Comparison of ENCODE assay signal across 8 cellular contexts in the genomic region with DNA sequence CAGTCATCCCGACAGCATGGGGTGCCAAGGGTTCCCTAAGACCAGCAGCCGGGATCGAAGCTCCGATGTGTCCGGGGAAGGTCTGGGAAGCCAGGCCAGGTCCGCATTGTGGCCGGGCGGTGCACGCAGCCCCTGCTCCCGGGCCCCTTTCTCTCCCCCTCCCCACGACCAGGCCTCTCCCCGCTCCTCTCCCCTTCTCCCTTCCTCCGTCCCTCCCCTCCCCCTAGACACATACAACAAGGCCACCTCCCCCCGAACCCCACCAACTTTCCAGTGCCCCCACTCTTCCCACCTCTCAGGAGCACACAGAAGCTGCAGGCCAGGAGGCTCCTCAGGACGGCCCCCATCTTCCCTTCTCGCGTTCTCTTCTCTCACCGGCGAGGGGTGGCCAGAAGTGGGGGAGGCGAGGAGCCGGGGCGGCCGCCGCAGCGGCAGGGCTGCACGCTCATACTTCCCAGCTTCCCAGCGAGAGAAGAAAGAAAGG. TPM values are rescaled to one million over a fixed set of nuclear protein-coding genes. Genes with fewer than 3 reads are reported as not detected.
DNase-seq lines count a peak whose midpoint lies in the region; ATAC-seq, FAIRE-seq and TF ChIP-seq lines count a peak whose summit lies in the region.

No MANE protein-coding gene starts in this region.

- no peak for DNase-seq in stimulated activated naive CD8-positive, alpha-beta T cell treated with anti-CD3 and anti-CD28 coated beads, Interleukin-15, Interleukin-2, amounts not matched to agents 100 U/mL and 50 U/mL, for 24 hours
- DNase-seq in WTC11 (ENCODE audit: low spot score) (peak; percentile 53), head of caudate nucleus (peak in 23 of 42 donors; percentile 17 to 70 (median 35)), prostate gland (ENCODE audit: low spot score) (peak; percentile 26), GM12891 (ENCODE audit: insufficient read length, low spot score) (no peak)

- peaks cover 20% of the 10 kb centered on the region for H3K4me1 Mint-ChIP-seq in stimulated activated naive CD8-positive, alpha-beta T cell treated with anti-CD3 and anti-CD28 coated beads, Interleukin-15, Interleukin-2, amounts not matched to agents 100 ng/mL and 50 ng/mL, for 24 hours (ENCODE audit: low read depth)
- peaks cover 38% of the 10 kb centered on the region for H3K4me1 Mint-ChIP-seq in WTC11

- no peak overlapping the region for H3K27ac Mint-ChIP-seq in stimulated activated naive CD8-positive, alpha-beta T cell treated with anti-CD3 and anti-CD28 coated beads, Interleukin-15, Interleukin-2, amounts not matched to agents 100 ng/mL and 50 ng/mL, for 24 hours
- peak overlapping the region; percentile 42 for H3K27ac Mint-ChIP-seq in WTC11

- peaks cover 44% of the 10 kb centered on the region for H3K27me3 Mint-ChIP-seq in stimulated activated naive CD8-positive, alpha-beta T cell treated with anti-CD3 and anti-CD28 coated beads, Interleukin-15, Interleukin-2, amounts not matched to agents 100 ng/mL and 50 ng/mL, for 24 hours
- no peaks in the 10 kb centered on the region for H3K27me3 Mint-ChIP-seq in WTC11 (ENCODE audit: low read depth)

- H3K36me3 ChIP-seq in prostate gland = no peaks in the 10 kb centered on the region

- H3K27me3 ChIP-seq in prostate gland (replicated peaks; ENCODE audit: insufficient read depth) = no peaks in the 10 kb centered on the region

- H3K36me3 Mint-ChIP-seq in stimulated activated naive CD8-positive, alpha-beta T cell treated with anti-CD3 and anti-CD28 coated beads, Interleukin-15, Interleukin-2, amounts not matched to agents 100 ng/mL and 50 ng/mL, for 24 hours (ENCODE audit: low read depth) = no peaks in the 10 kb centered on the region
- H3K36me3 Mint-ChIP-seq in WTC11 = peaks cover 7% of the 10 kb centered on the region

- peak overlapping the region; percentile 82 for H3K4me3 Mint-ChIP-seq in stimulated activated naive CD8-positive, alpha-beta T cell treated with anti-CD3 and anti-CD28 coated beads, Interleukin-15, Interleukin-2, amounts not matched to agents 100 ng/mL and 50 ng/mL, for 24 hours
- peak overlapping the region; percentile 87 for H3K4me3 Mint-ChIP-seq in WTC11

- WGBS in prostate gland = under 1% methylated on average over 21 of the region's 27 CpGs

- no peaks in the 10 kb centered on the region for H3K4me1 ChIP-seq in prostate gland (replicated peaks)

- POLR2A ChIA-PET in WTC11 (lab: Charles Lee) = interaction anchor here (0.7 to 1.3 kb wide), 6 partner anchors 13 to 233 kb away, joined by 3 to 4 read pairs (median 3); no protein-coding TSS in a partner anchor

- H3K4me3 ChIP-seq in prostate gland = peak overlapping the region; percentile 69 to 86

- TF ChIP-seq CTCF in WTC11 (IDR thresholded peaks at IDR 0.05) (no peak), prostate gland (IDR thresholded peaks at IDR 0.05) (no peak)

- TF ChIP-seq POLR2A in prostate gland (IDR thresholded peaks at IDR 0.05) (no peak), GM12891 (IDR thresholded peaks at IDR 0.05; ENCODE audit: low read depth, low read length) (no peak)

- no peaks in the 10 kb centered on the region for H3K9me3 Mint-ChIP-seq in stimulated activated naive CD8-positive, alpha-beta T cell treated with anti-CD3 and anti-CD28 coated beads, Interleukin-15, Interleukin-2, amounts not matched to agents 100 ng/mL and 50 ng/mL, for 24 hours
- no peaks in the 10 kb centered on the region for H3K9me3 Mint-ChIP-seq in WTC11

- ATAC-seq in stimulated activated naive CD8-positive, alpha-beta T cell treated with anti-CD3 and anti-CD28 coated beads, Interleukin-15, Interleukin-2, amounts not matched to agents 100 U/mL and 50 U/mL, for 24 hours = no peak
- peak; percentile 29 for ATAC-seq in WTC11
- ATAC-seq in HG03460 (IDR thresholded peaks at IDR 0.05; ENCODE audit: unreplicated experiment) = no peak
- ATAC-seq in HG03342 (IDR thresholded peaks at IDR 0.05; ENCODE audit: unreplicated experiment) = no peak

- intact Hi-C loops in head of caudate nucleus (cut with DNase I) = loop anchor here (10.0 kb wide), 1 partner anchor 78 kb away; no protein-coding TSS in a partner anchor
- intact Hi-C loops in prostate gland (cut with DNase I) = loop anchor here (5.0 kb wide), 1 partner anchor 56 kb away; no protein-coding TSS in a partner anchor

- H3K9me3 ChIP-seq in prostate gland = no peaks in the 10 kb centered on the region

- FAIRE-seq in GM12891 (lab: Jason Lieb, UNC) = no peak

- CTCF ChIA-PET in WTC11 (lab: Charles Lee) = interaction anchor here (0.7 to 1.4 kb wide), 5 partner anchors 25 to 92 kb away, joined by 3 to 4 read pairs (median 3); partner anchors contain the start of gene BORCS5

- H3K27ac ChIP-seq in prostate gland = peak overlapping the region; percentile 98 to 99

TF ChIP-seq in WTC11, 78 proteins besides CTCF, POLR2A, EP300 and RAD21:
- TF ChIP-seq ZNF281 (CRISPR knock-in tag; IDR thresholded peaks at IDR 0.05) (no peak), NFE2L1 (CRISPR knock-in tag; IDR thresholded peaks at IDR 0.05) (0 out of 2 replicates have a peak, but pooled peaks have one; percentile 17)

TF ChIP-seq in GM12891, 5 proteins besides CTCF, POLR2A, EP300 and RAD21:
- no peak for TF ChIP-seq SPI1 (IDR thresholded peaks at IDR 0.05; ENCODE audit: low read depth, low read length)

RNA-seq across cellular contexts. Expression of gene LRP6, which starts 0.4 kb away (rescaled TPM):
- total RNA-seq in WTC11 (2021) (61.9 to 72.8 TPM (median 68.8 TPM) in 3 replicates), prostate gland (10 to 100 TPM; 23.0 to 34.7 TPM)
- polyA plus RNA-seq in GM12891 (2012; ENCODE audit: low read depth, missing spikeins) = 4.6 TPM

Comparison
In these comparisons a context has a peak if more than half of its experiments do, and no peak if none do; other contexts are left out.
1. DNase-seq: peak in WTC11 (single experiment), head of caudate nucleus (23 of 42) and prostate gland (single experiment); none in stimulated activated naive CD8-positive, alpha-beta T cell treated with anti-CD3 and anti-CD28 coated beads, Interleukin-15, Interleukin-2, amounts not matched to agents 100 U/mL and 50 U/mL, for 24 hours (single experiment) and GM12891 (single experiment).